ENCODE assay signal across 22 cellular contexts in the genomic region with DNA sequence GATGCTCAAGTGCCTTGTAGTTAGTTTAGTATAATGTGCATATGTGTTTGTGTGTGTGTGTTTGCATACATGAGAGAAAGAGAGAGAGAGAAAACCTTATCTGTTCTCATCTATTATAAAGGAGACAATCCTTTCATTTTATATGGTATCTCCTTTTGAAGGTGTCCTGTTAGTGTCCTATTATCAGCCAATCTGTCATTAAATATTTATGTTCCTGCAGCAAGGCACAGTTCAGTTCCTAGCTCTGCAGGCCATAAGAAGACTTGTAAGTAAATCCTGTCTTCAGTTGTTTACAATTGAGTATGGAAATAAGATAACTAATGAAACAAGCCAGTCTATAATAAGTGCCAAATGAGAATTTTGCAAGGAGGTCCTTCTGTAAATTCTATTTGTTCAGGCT. TPM values are rescaled to one million over a fixed set of nuclear protein-coding genes. Genes with fewer than 3 reads are reported as not detected.
"Had no signal": no experiment of that assay in that cellular context is flagged by ENCODE, and none has a peak within 500 bp of the region (broad histone marks: within the 10 kb centered on the region; RNA-seq: fewer than 3 reads in every experiment).

No MANE protein-coding gene starts in this region.

- H3K36me3 ChIP-seq: cardiac muscle cell, neutrophil, pancreas had no signal

- H3K27me3 ChIP-seq: cardiac muscle cell, foreskin keratinocyte, pancreas, right atrium auricular region, tibial nerve had no signal

- H3K27ac ChIP-seq: cardiac muscle cell, foreskin keratinocyte, left ventricle myocardium inferior, neutrophil, pancreas, psoas muscle, tibial nerve had no signal

- H3K36me3 Mint-ChIP-seq: activated naive CD8-positive, alpha-beta T cell; naive thymus-derived CD8-positive, alpha-beta T cell had no signal

- H3K4me1 ChIP-seq: pancreas, psoas muscle had no signal

- H3K4me3 ChIP-seq: cardiac muscle cell, left ventricle myocardium inferior, pancreas, psoas muscle, right atrium auricular region, tibial nerve had no signal

- H3K27ac Mint-ChIP-seq: activated CD4-positive, alpha-beta T cell treated with anti-CD3 and anti-CD28 coated beads for 36 hours; activated naive CD8-positive, alpha-beta T cell; activated T-helper 2 cell treated with anti-CD3 and anti-CD28 coated beads, Interferon-gamma antibody, Interleukin-2, Interleukin-4, amounts not matched to agents 10 μg/mL and 5 μg/mL and 100 μg/mL, durations not matched to agents 14 hours and 24 hours and 36 hours; mesothelial cell of epicardium; naive thymus-derived CD8-positive, alpha-beta T cell; stimulated activated naive CD8-positive, alpha-beta T cell treated with anti-CD3 and anti-CD28 coated beads, Interleukin-15, Interleukin-2, amounts not matched to agents 100 ng/mL and 50 ng/mL, for 24 hours had no signal

- FAIRE-seq: endometrium, pancreas had no signal

- ATAC-seq: activated CD4-positive, alpha-beta T cell treated with anti-CD3 and anti-CD28 coated beads for 36 hours; activated T-cell treated with anti-CD3 and anti-CD28 coated beads, Interleukin-2, amount 50 U/mL, for 4 hours; naive thymus-derived CD8-positive, alpha-beta T cell had no signal

- H3K9me3 ChIP-seq: left ventricle myocardium inferior, neutrophil, pancreas, psoas muscle, right atrium auricular region, tibial nerve had no signal

- H3K9me3 Mint-ChIP-seq: activated T-cell treated with anti-CD3 and anti-CD28 coated beads, Interleukin-2, amount 50 U/mL, for 4 hours; activated T-helper 2 cell treated with anti-CD3 and anti-CD28 coated beads, Interferon-gamma antibody, Interleukin-2, Interleukin-4, amounts not matched to agents 10 μg/mL and 5 μg/mL and 100 μg/mL, durations not matched to agents 14 hours and 24 hours and 36 hours; mesothelial cell of epicardium; naive thymus-derived CD8-positive, alpha-beta T cell; stimulated activated naive CD8-positive, alpha-beta T cell treated with anti-CD3 and anti-CD28 coated beads, Interleukin-15, Interleukin-2, amounts not matched to agents 100 ng/mL and 50 ng/mL, for 24 hours had no signal

- H3K4me1 Mint-ChIP-seq: activated CD4-positive, alpha-beta T cell treated with anti-CD3 and anti-CD28 coated beads for 36 hours; naive thymus-derived CD8-positive, alpha-beta T cell had no signal

- DNase-seq: activated CD4-positive, alpha-beta T cell treated with anti-CD3 and anti-CD28 coated beads for 36 hours; activated CD4-positive, alpha-beta T cell treated with anti-CD3 and anti-CD28 coated beads, Interleukin-2, amount 50 U/mL, for 48 hours; activated CD8-positive, alpha-beta memory T cell treated with anti-CD3 and anti-CD28 coated beads, Interleukin-2, amount 50 U/mL, for 48 hours; activated naive CD4-positive, alpha-beta T cell; activated T-cell treated with anti-CD3 and anti-CD28 coated beads, Interleukin-2, amount 50 U/mL, for 4 hours; hypothalamus; left ventricle myocardium inferior; naive thymus-derived CD8-positive, alpha-beta T cell; pancreas; psoas muscle; substantia nigra; T-helper 9 cell had no signal

- H3K4me3 Mint-ChIP-seq: activated CD4-positive, alpha-beta T cell treated with anti-CD3 and anti-CD28 coated beads for 36 hours; activated naive CD8-positive, alpha-beta T cell; activated T-cell treated with anti-CD3 and anti-CD28 coated beads, Interleukin-2, amount 50 U/mL, for 4 hours; mesothelial cell of epicardium; naive thymus-derived CD8-positive, alpha-beta T cell; stimulated activated naive CD8-positive, alpha-beta T cell treated with anti-CD3 and anti-CD28 coated beads, Interleukin-15, Interleukin-2, amounts not matched to agents 100 ng/mL and 50 ng/mL, for 24 hours had no signal

RNA-seq across cellular contexts. Expression of a gene that starts 18.0 kb away (rescaled TPM):
- total RNA-seq: naive thymus-derived CD8-positive, alpha-beta T cell had no signal
